In genomic region chr20:44236840-44237239, GRCh38 we compare ENCODE assay signal across 3 cellular contexts. TPM values are rescaled to one million over a fixed set of nuclear protein-coding genes. Genes with fewer than 3 reads are reported as not detected.
"Had no signal": no experiment of that assay in that cellular context is flagged by ENCODE, and none has a peak within 500 bp of the region (broad histone marks: within the 10 kb centered on the region; RNA-seq: fewer than 3 reads in every experiment).

No MANE protein-coding gene starts in this region.

RNA-seq across cellular contexts. Expression of gene GDAP1L1, which starts 10.3 kb away (rescaled TPM):
- total RNA-seq: LHCN-M2, M059J, NCI-H460 had no signal
